Comparison of ENCODE assay signal across 9 cellular contexts in the genomic region with DNA sequence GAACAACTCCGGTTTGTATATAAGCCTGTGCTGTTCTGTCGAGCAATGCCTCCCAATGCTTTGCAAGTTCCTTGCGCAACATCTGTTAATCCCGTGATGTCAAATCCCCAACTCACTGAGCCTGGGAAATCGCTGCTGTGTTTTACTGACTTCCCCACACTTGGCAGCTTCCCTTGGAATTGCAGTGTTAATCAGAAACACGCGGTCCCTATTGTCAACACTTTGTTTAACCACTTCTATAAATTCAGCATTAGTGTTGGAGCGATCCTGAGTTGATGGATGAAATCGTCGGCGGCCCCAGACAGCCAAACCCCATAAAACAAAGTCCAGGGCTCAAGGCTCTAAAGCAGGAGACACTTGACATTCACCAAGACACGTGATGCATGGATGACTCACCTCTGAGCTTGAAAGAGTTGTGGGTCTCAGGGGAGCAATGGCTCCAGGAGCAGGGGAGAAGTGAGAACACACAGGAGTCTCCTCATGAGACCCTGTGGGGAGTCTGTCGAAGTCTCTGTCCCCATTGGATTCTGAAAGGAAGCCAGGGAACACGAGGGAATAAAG.
DNase-seq lines count a peak whose midpoint lies in the region; ATAC-seq and TF ChIP-seq lines count a peak whose summit lies in the region.
"Had no signal": no experiment of that assay in that cellular context is flagged by ENCODE, and none has a peak within 500 bp of the region (broad histone marks: within the 10 kb centered on the region; RNA-seq: fewer than 3 reads in every experiment).

No MANE protein-coding gene starts in this region.

- no peaks in the 10 kb centered on the region for H3K27me3 Mint-ChIP-seq in MCF 10A (ENCODE audit: insufficient read depth, unreplicated experiment)
- H3K27me3 Mint-ChIP-seq in T-cell, result peaks cover 19 to 27% of the 10 kb centered on the region in 2 donors

- H3K4me1 ChIP-seq in mammary epithelial cell (ENCODE audit: insufficient read depth, low read length), result no peaks in the 10 kb centered on the region
- peaks cover 2 to 4% of the 10 kb centered on the region in 2 donors for H3K4me1 ChIP-seq in aorta (ENCODE audit: control insufficient read depth in 1 of 2, insufficient read depth in 2 of 2, low read length in 2 of 2)

- no peaks in the 10 kb centered on the region for H3K36me3 ChIP-seq in mammary epithelial cell (ENCODE audit: insufficient read depth, low read length)
- H3K36me3 ChIP-seq in aorta (ENCODE audit: control insufficient read depth in 1 of 2, insufficient read depth in 2 of 2, low read length in 1 of 2), result no peaks in the 10 kb centered on the region

- intact Hi-C loops in MCF 10A (cut with micrococcal nuclease) (no loop called here), mammary epithelial cell (cut with micrococcal nuclease) (no loop called here), aorta (cut with DNase I) (loop anchor here in 1 of 2 donors (5.0 kb wide), 1 partner anchor 105 kb away; no protein-coding TSS in a partner anchor)

- WGBS in mammary epithelial cell (ENCODE audit: low coverage, missing lambda C conversion rate), result 37% methylated on average over 8 of the region's 14 CpGs
- WGBS in aorta, 2 donors, result 1 to 2% methylated on average over 14 of the region's 14 CpGs

- H2AFZ ChIP-seq in mammary epithelial cell (ENCODE audit: low read depth, low read length), result no peak overlapping the region

- in situ Hi-C loops in mammary epithelial cell (cut with MboI; ENCODE audit: low sequenced_read_pairs in 2 of 2), result no loop called here

- H3K27ac Mint-ChIP-seq in MCF 10A (ENCODE audit: low read depth, unreplicated experiment), result peak overlapping the region; percentile 85
- H3K27ac Mint-ChIP-seq in T-cell, result no peak overlapping the region
- H3K27ac Mint-ChIP-seq: CD8-positive, alpha-beta memory T cell had no signal

- no peaks in the 10 kb centered on the region for H3K9me3 Mint-ChIP-seq in MCF 10A (ENCODE audit: unreplicated experiment)
- H3K9me3 Mint-ChIP-seq in T-cell, result no peaks in the 10 kb centered on the region
- H3K9me3 Mint-ChIP-seq: CD8-positive, alpha-beta memory T cell had no signal

- no peak overlapping the region for H3K9ac ChIP-seq in mammary epithelial cell (ENCODE audit: insufficient read depth, low read length)

- peak; percentile 81 for DNase-seq in MCF 10A (ENCODE audit: unreplicated experiment)
- DNase-seq in mammary epithelial cell, result no peak
- peak; percentile 2 for DNase-seq in cerebellar cortex (ENCODE audit: low spot score)
- peak; percentile 9 for DNase-seq in medulla oblongata (ENCODE audit: extremely low spot score)
- peak in 1 of 2 donors; percentile 84 for DNase-seq in aorta
- DNase-seq in NCI-H1417 treated with DMSO at 0.1 percent for 48 hours (lab: John Stamatoyannopoulos, UW), result no peak
- DNase-seq in T-cell, result no peak
- DNase-seq: CD8-positive, alpha-beta memory T cell had no signal

- H3K27me3 ChIP-seq in mammary epithelial cell (ENCODE audit: insufficient read depth, low read length) (no peaks in the 10 kb centered on the region), aorta (ENCODE audit: control insufficient read depth in 1 of 2, insufficient read depth in 2 of 2, low read length in 1 of 2) (no peaks in the 10 kb centered on the region)

- no peaks in the 10 kb centered on the region for H4K20me1 ChIP-seq in mammary epithelial cell (ENCODE audit: insufficient read depth, low read length)

- BruUV-seq in MCF 10A (replicated peaks; lab: Mats Ljungman, UMichigan) (no TSS peak), mammary epithelial cell (replicated peaks; lab: Mats Ljungman, UMichigan) (no TSS peak)

- no peak overlapping the region for H3K4me3 ChIP-seq in mammary epithelial cell (replicated peaks in 1 of 3; ENCODE audit: insufficient read depth in 1 of 3, low read depth in 2 of 3, low read length in 3 of 3)
- H3K4me3 ChIP-seq in aorta (ENCODE audit: low read length in 2 of 2), result no peak overlapping the region

- no peak overlapping the region for H3K4me2 ChIP-seq in mammary epithelial cell (ENCODE audit: insufficient read depth, low read depth, low read length)

- H3K4me1 Mint-ChIP-seq in MCF 10A (ENCODE audit: insufficient read depth, unreplicated experiment), result peaks cover 40% of the 10 kb centered on the region
- H3K4me1 Mint-ChIP-seq in T-cell, result no peaks in the 10 kb centered on the region
- H3K4me1 Mint-ChIP-seq: CD8-positive, alpha-beta memory T cell had no signal

- H3K9me3 ChIP-seq in mammary epithelial cell (replicated peaks; ENCODE audit: insufficient read depth, low read length) (no peaks in the 10 kb centered on the region), aorta (ENCODE audit: control insufficient read depth, low read length) (no peaks in the 10 kb centered on the region)

- CTCF ChIA-PET in MCF 10A (lab: Yijun Ruan, JAX) (interaction anchor here (0.9 kb wide), 1 partner anchor 173 kb away, joined by 3 read pairs; no protein-coding TSS in a partner anchor), mammary epithelial cell (lab: Charles Lee; ENCODE audit: low non-redundant PET) (no interaction called here), T-cell (lab: Charles Lee) (no interaction called here)

- no peaks in the 10 kb centered on the region for H3K79me2 ChIP-seq in mammary epithelial cell (ENCODE audit: insufficient read depth, low read length)

- dilution Hi-C loops in mammary epithelial cell (cut with HindIII; ENCODE audit: low sequenced_read_pairs), result no loop called here

- no peak overlapping the region for H3K27ac ChIP-seq in mammary epithelial cell (ENCODE audit: insufficient read depth, low read depth, low read length)
- peak overlapping the region in 1 of 2 donors; percentile 91 for H3K27ac ChIP-seq in aorta (ENCODE audit: low read depth in 1 of 2, low read length in 2 of 2)

- H3K4me3 Mint-ChIP-seq in MCF 10A (ENCODE audit: unreplicated experiment) (no peak overlapping the region), T-cell (no peak overlapping the region)
- H3K4me3 Mint-ChIP-seq: CD8-positive, alpha-beta memory T cell had no signal

- H3K36me3 Mint-ChIP-seq in MCF 10A (ENCODE audit: insufficient read depth, unreplicated experiment) (no peaks in the 10 kb centered on the region), T-cell (no peaks in the 10 kb centered on the region)
- H3K36me3 Mint-ChIP-seq: CD8-positive, alpha-beta memory T cell had no signal

- no peak for TF ChIP-seq CTCF in MCF 10A (IDR thresholded peaks at IDR 0.05; ENCODE audit: unreplicated experiment)
- TF ChIP-seq CTCF in mammary epithelial cell (conservative IDR thresholded peaks at IDR 0.05 in 1 of 2, IDR thresholded peaks at IDR 0.05 in 1 of 2; ENCODE audit: extremely low read depth in 1 of 2, insufficient read depth in 1 of 2, low read depth in 1 of 2, low read length in 2 of 2), result no peak

- POLR2A ChIA-PET in MCF 10A (lab: Yijun Ruan, JAX) (interaction anchor here (0.5 to 1.4 kb wide), 2 partner anchors 10 to 506 kb away, joined by 3 to 5 read pairs; no protein-coding TSS in a partner anchor), T-cell (lab: Charles Lee) (no interaction called here)

- ATAC-seq in aorta (ENCODE audit: low FRiP score) (peak; percentile 86), HG03025 (IDR thresholded peaks at IDR 0.05; ENCODE audit: low FRiP score, unreplicated experiment) (no peak), T-cell (replicated peaks in 1 of 4) (no peak)

Comparison
In these comparisons a context has a peak if more than half of its experiments do, and no peak if none do; other contexts are left out.
1. DNase-seq: peak in MCF 10A (single experiment), cerebellar cortex (single experiment) and medulla oblongata (single experiment); none in mammary epithelial cell (single experiment), NCI-H1417 treated with DMSO at 0.1 percent for 48 hours (single experiment) and T-cell (0 of 34).